24 cellular contexts compared by ENCODE assay signal in the genomic region with DNA sequence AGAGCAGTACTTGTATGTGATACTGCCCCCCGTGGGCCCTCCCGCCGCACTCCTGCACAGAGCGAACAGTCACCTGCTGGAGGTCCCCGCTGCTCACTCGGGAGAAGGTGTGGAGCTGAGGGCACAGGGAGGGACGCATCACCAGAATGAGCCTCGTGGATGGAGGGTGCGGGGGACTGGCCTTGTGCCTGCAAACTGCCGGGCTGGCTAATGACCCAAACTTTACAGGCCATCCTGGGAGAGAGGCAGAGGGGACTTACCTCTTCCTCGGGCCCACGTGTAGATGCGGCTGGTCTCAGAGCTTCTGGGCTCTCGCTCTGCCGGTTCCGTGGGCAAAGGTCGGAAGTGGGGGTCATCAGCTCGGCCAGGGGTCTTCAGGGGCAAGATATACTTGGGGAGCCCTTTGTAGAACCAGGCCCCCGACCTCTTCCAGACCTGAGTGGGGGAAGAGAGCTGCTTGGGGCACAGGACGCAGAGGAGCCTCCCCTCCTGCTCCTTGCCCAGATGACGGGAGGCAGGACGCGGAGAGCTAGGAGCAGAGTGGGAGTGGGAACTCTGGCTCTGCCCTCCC.
DNase-seq lines count a peak whose midpoint lies in the region; ATAC-seq and TF ChIP-seq lines count a peak whose summit lies in the region.
"Had no signal": no experiment of that assay in that cellular context is flagged by ENCODE, and none has a peak within 500 bp of the region (broad histone marks: within the 10 kb centered on the region; RNA-seq: fewer than 3 reads in every experiment).

No MANE protein-coding gene starts in this region.

- H2BK120ac ChIP-seq in mesenchymal stem cell (ENCODE audit: low read depth, low read length) = no peak overlapping the region

- H3K18ac ChIP-seq in mesenchymal stem cell (ENCODE audit: low read depth in 1 of 2, low read length in 2 of 2) = no peak overlapping the region

- H3K79me1 ChIP-seq in mesenchymal stem cell (replicated peaks; ENCODE audit: low read length, poor library complexity, severe bottlenecking) = no peaks in the 10 kb centered on the region

- H3K4ac ChIP-seq in mesenchymal stem cell (ENCODE audit: low read depth in 1 of 2, low read length in 2 of 2) = no peak overlapping the region

- no peak overlapping the region for H3K23ac ChIP-seq in mesenchymal stem cell (ENCODE audit: low read length in 2 of 2)

- intact Hi-C loops in Right ventricle myocardium superior (cut with DNase I) (no loop called here), left ventricle myocardium superior (cut with micrococcal nuclease) (no loop called here), left ventricle myocardium inferior (cut with micrococcal nuclease) (no loop called here), upper lobe of right lung (cut with DNase I) (no loop called here)

- H3K4me1 ChIP-seq in left ventricle myocardium inferior = no peaks in the 10 kb centered on the region
- no peaks in the 10 kb centered on the region for H3K4me1 ChIP-seq in osteoblast (ENCODE audit: insufficient read depth, low read length)
- peaks cover 9% of the 10 kb centered on the region for H3K4me1 ChIP-seq in upper lobe of right lung
- peaks cover 2% of the 10 kb centered on the region for H3K4me1 ChIP-seq in mesenchymal stem cell (ENCODE audit: control insufficient read depth, insufficient read depth, low read depth, low read length)
- H3K4me1 ChIP-seq: adrenal gland, SJCRH30 had no signal

- no peaks in the 10 kb centered on the region for H3K9me3 ChIP-seq in left ventricle myocardium inferior (replicated peaks)
- no peaks in the 10 kb centered on the region for H3K9me3 ChIP-seq in osteoblast (ENCODE audit: low read depth, low read length)
- H3K9me3 ChIP-seq in upper lobe of right lung = no peaks in the 10 kb centered on the region
- H3K9me3 ChIP-seq in mesenchymal stem cell (ENCODE audit: control insufficient read depth, low read length) = no peaks in the 10 kb centered on the region
- H3K9me3 ChIP-seq: adrenal gland, MG63, SJCRH30 had no signal

- H3K14ac ChIP-seq in mesenchymal stem cell (ENCODE audit: low read length in 2 of 2) = no peak overlapping the region

- H3K36me3 ChIP-seq in left ventricle myocardium inferior = no peaks in the 10 kb centered on the region
- no peaks in the 10 kb centered on the region for H3K36me3 ChIP-seq in osteoblast (ENCODE audit: insufficient read depth, low read length)
- H3K36me3 ChIP-seq in upper lobe of right lung = no peaks in the 10 kb centered on the region
- peaks cover 0 to 18% of the 10 kb centered on the region in 2 experiments for H3K36me3 ChIP-seq in mesenchymal stem cell (ENCODE audit: control insufficient read depth in 1 of 2, insufficient read depth in 2 of 2, low read depth in 1 of 2, low read length in 2 of 2)
- H3K36me3 ChIP-seq: MG63, SJCRH30 had no signal

- H3K4me3 ChIP-seq in left ventricle myocardium inferior (no peak overlapping the region), osteoblast (ENCODE audit: insufficient read depth, low read length) (no peak overlapping the region), upper lobe of right lung (no peak overlapping the region), mesenchymal stem cell (ENCODE audit: insufficient read depth in 1 of 2, low read depth in 1 of 2, low read length in 2 of 2) (no peak overlapping the region)
- H3K4me3 ChIP-seq: adrenal gland, GM23338, MG63, SJCRH30 had no signal

- WGBS in mesenchymal stem cell = 87% methylated on average over 23 of the region's 23 CpGs

- H3K27me3 ChIP-seq in left ventricle myocardium inferior (ENCODE audit: low read depth) = peaks cover 8% of the 10 kb centered on the region
- no peaks in the 10 kb centered on the region for H3K27me3 ChIP-seq in osteoblast (ENCODE audit: insufficient read depth, low read length)
- no peaks in the 10 kb centered on the region for H3K27me3 ChIP-seq in upper lobe of right lung
- peaks cover 0 to 6% of the 10 kb centered on the region in 2 experiments for H3K27me3 ChIP-seq in mesenchymal stem cell (ENCODE audit: control insufficient read depth in 1 of 2, insufficient read depth in 1 of 2, low read length in 2 of 2)
- H3K27me3 ChIP-seq: adrenal gland, MG63, SJCRH30 had no signal

- no peak overlapping the region for H3K9ac ChIP-seq in mesenchymal stem cell (ENCODE audit: low read length)
- H3K9ac ChIP-seq: KMS-11 had no signal

- no peak overlapping the region for H4K91ac ChIP-seq in mesenchymal stem cell (ENCODE audit: low read length)

- ATAC-seq in Right ventricle myocardium superior (ENCODE audit: poor library complexity) (no peak), left ventricle myocardium superior (no peak), upper lobe of right lung (no peak), HG03108 (IDR thresholded peaks at IDR 0.05; ENCODE audit: unreplicated experiment) (no peak)
- ATAC-seq: GM23338; stimulated activated memory B cell treated with anti-CD40 and anti-IgM and Interleukin-4, amounts not matched to agents 10 μg/mL and 1 μg/mL and 100 μg/mL, for 72 hours had no signal

- H2BK12ac ChIP-seq in mesenchymal stem cell (ENCODE audit: low read length in 2 of 2) = no peak overlapping the region

- H2AK5ac ChIP-seq in mesenchymal stem cell (ENCODE audit: low read length, severe bottlenecking) = no peak overlapping the region

- H3K27ac ChIP-seq in left ventricle myocardium inferior (replicated peaks) (no peak overlapping the region), osteoblast (ENCODE audit: low read depth, low read length) (no peak overlapping the region), upper lobe of right lung (no peak overlapping the region), mesenchymal stem cell (ENCODE audit: low read length, poor library complexity, severe bottlenecking) (no peak overlapping the region)
- H3K27ac ChIP-seq: KMS-11, SJCRH30 had no signal

- DNase-seq in Right ventricle myocardium superior (peak; percentile 19), left ventricle myocardium superior (no peak), left ventricle myocardium inferior (peak; percentile 9), osteoblast (ENCODE audit: insufficient read length, low spot score, missing footprints) (peak; percentile 45), upper lobe of right lung (peak; percentile 50), mesenchymal stem cell (no peak)
- DNase-seq: activated CD4-positive, alpha-beta T cell treated with anti-CD3 and anti-CD28 coated beads, Interleukin-2, amount 10 ng/mL, durations not matched to agents 24 days and 14 days; activated T-cell treated with anti-CD3 and anti-CD28 coated beads, Interleukin-2, amount 50 U/mL, for 24 hours; DMS 273 treated with DMSO at 0.1 percent for 48 hours; endodermal cell; islet precursor cell; mammary epithelial cell; MG63; NCI-H1105; NCI-H187 treated with DMSO at 0.1 percent for 48 hours; NCI-H2171; NCI-H82; SJCRH30; SW 1271 had no signal

- H2BK15ac ChIP-seq in mesenchymal stem cell (ENCODE audit: low read depth, poor library complexity, severe bottlenecking) = no peak overlapping the region

- TF ChIP-seq CTCF in left ventricle myocardium inferior (IDR thresholded peaks at IDR 0.05; ENCODE audit: borderline replicate concordance) = no peak
- TF ChIP-seq CTCF in osteoblast (IDR thresholded peaks at IDR 0.05; ENCODE audit: extremely low read depth, low read depth, low read length) = no peak
- no peak for TF ChIP-seq CTCF in upper lobe of right lung (IDR thresholded peaks at IDR 0.05)

- H4K20me1 ChIP-seq in osteoblast (ENCODE audit: insufficient read depth, low read length) = no peaks in the 10 kb centered on the region

- no peak overlapping the region for H4K8ac ChIP-seq in mesenchymal stem cell (ENCODE audit: low read length)

- no peaks in the 10 kb centered on the region for H3K79me2 ChIP-seq in osteoblast (ENCODE audit: insufficient read depth, low read length)

- no peak overlapping the region for H2AFZ ChIP-seq in osteoblast (ENCODE audit: low read length)
- no peak overlapping the region for H2AFZ ChIP-seq in mesenchymal stem cell (ENCODE audit: low read depth, low read length)
- H2AFZ ChIP-seq: GM23338 had no signal

- H2BK5ac ChIP-seq in mesenchymal stem cell (ENCODE audit: low read depth, low read length, poor library complexity, severe bottlenecking) = no peak overlapping the region

- H3K4me2 ChIP-seq in osteoblast (ENCODE audit: insufficient read depth, low read length) (no peak overlapping the region), mesenchymal stem cell (ENCODE audit: low read length, poor library complexity, severe bottlenecking) (no peak overlapping the region)
- H3K4me2 ChIP-seq: GM23338, KMS-11 had no signal

Comparison
In these comparisons a context has a peak if more than half of its experiments do, and no peak if none do; other contexts are left out.
1. DNase-seq: peak in Right ventricle myocardium superior (single experiment), left ventricle myocardium inferior (single experiment), osteoblast (single experiment) and upper lobe of right lung (single experiment); none in left ventricle myocardium superior (single experiment) and mesenchymal stem cell (single experiment).